ENCODE assay signal across 8 cellular contexts in genomic region chr20:18496740-18497592, GRCh38. TPM values are rescaled to one million over a fixed set of nuclear protein-coding genes. Genes with fewer than 3 reads are reported as not detected.
DNase-seq lines count a peak whose midpoint lies in the region; ATAC-seq and TF ChIP-seq lines count a peak whose summit lies in the region.

TSS of gene RBBP9 (minus strand) at chr20:18497225. CDS start at chr20:18497167, 58 bp downstream.

- H3K36me3 Mint-ChIP-seq in activated T-cell treated with anti-CD3 and anti-CD28 coated beads, Interleukin-2, amount 50 U/mL, for 4 hours (ENCODE audit: insufficient read depth): peaks cover 10% of the 10 kb centered on the region

- WGBS in esophagus squamous epithelium, 2 donors: 5% methylated on average over 12 to 14 of the region's 31 CpGs

- peaks cover 5 to 18% (median 10%) of the 10 kb centered on the region in 3 donors for H3K4me1 ChIP-seq in esophagus squamous epithelium

- H3K4me1 Mint-ChIP-seq in activated T-cell treated with anti-CD3 and anti-CD28 coated beads, Interleukin-2, amount 50 U/mL, for 4 hours (ENCODE audit: low read depth): peaks cover 13% of the 10 kb centered on the region

- no peaks in the 10 kb centered on the region for H3K9me3 Mint-ChIP-seq in activated T-cell treated with anti-CD3 and anti-CD28 coated beads, Interleukin-2, amount 50 U/mL, for 4 hours

- intact Hi-C loops in esophagus squamous epithelium (cut with DNase I): no loop called here

- H3K27ac ChIP-seq in esophagus squamous epithelium: peak within 1 kb of the TSS; percentile 76 to 90 (median 79)

- peak in 1 of 4 donors; percentile 43 for TF ChIP-seq POLR2A in esophagus squamous epithelium (IDR thresholded peaks at IDR 0.05)

- no peaks in the 10 kb centered on the region for H3K27me3 ChIP-seq in esophagus squamous epithelium

- peak within 1 kb of the TSS; percentile 59 to 94 (median 79) for H3K4me3 ChIP-seq in esophagus squamous epithelium

- H3K27me3 Mint-ChIP-seq in activated T-cell treated with anti-CD3 and anti-CD28 coated beads, Interleukin-2, amount 50 U/mL, for 4 hours (ENCODE audit: low read depth): no peaks in the 10 kb centered on the region

- peaks cover 0 to 20% (median 0%) of the 10 kb centered on the region in 3 donors for H3K36me3 ChIP-seq in esophagus squamous epithelium

- DNase-seq in DMS153 treated with DMSO at 0.1 percent for 48 hours (lab: John Stamatoyannopoulos, UW; ENCODE audit: unreplicated experiment) (peak; percentile 63), HuH-7.5 (ENCODE audit: low spot score) (peak; percentile 88), esophagus squamous epithelium (lab: John Stamatoyannopoulos, UW) (peak; percentile 17), myocyte (ENCODE audit: low read depth) (peak; percentile 89)
- DNase-seq in activated T-cell treated with anti-CD3 and anti-CD28 coated beads, Interleukin-2, amount 50 U/mL, for 4 hours: peak; percentile 65
- peak; percentile 34 to 63 for DNase-seq in stimulated activated CD8-positive, alpha-beta memory T cell treated with anti-CD3 and anti-CD28 coated beads, Interleukin-7, amount 100 ng/mL, for 4 hours (ENCODE audit: low read depth in 2 of 2)

- no peak for TF ChIP-seq CTCF in esophagus squamous epithelium (IDR thresholded peaks at IDR 0.05)

- peak; percentile 98 for ATAC-seq in GM21528 (IDR thresholded peaks at IDR 0.05; ENCODE audit: low FRiP score, unreplicated experiment)
- peak; percentile 100 for ATAC-seq in activated T-cell treated with anti-CD3 and anti-CD28 coated beads, Interleukin-2, amount 50 U/mL, for 4 hours

- no peaks in the 10 kb centered on the region for H3K9me3 ChIP-seq in esophagus squamous epithelium

- peak within 1 kb of the TSS; percentile 92 for H3K4me3 Mint-ChIP-seq in activated T-cell treated with anti-CD3 and anti-CD28 coated beads, Interleukin-2, amount 50 U/mL, for 4 hours

TF ChIP-seq in PFSK-1, 5 proteins besides CTCF, POLR2A, EP300 and RAD21:
- no peak for TF ChIP-seq FOXP2 (optimal IDR thresholded peaks at IDR 0.05; ENCODE audit: borderline replicate concordance, extremely low read depth, extremely low read length, insufficient read depth)
- peak; percentile 91 for TF ChIP-seq POLR2AphosphoS5 (IDR thresholded peaks at IDR 0.05; ENCODE audit: low read depth, low read length)
- peak; percentile 63; the same call in 1 of the 2 replicates for TF ChIP-seq TAF1 (IDR thresholded peaks at IDR 0.05; ENCODE audit: borderline replicate concordance, insufficient read depth, low read length)
- TF ChIP-seq SIN3A (IDR thresholded peaks at IDR 0.05; ENCODE audit: borderline replicate concordance, insufficient read depth, low read length): 0 out of 2 replicates have a peak, but pooled peaks have one; percentile 66
- TF ChIP-seq, protein P1, sequence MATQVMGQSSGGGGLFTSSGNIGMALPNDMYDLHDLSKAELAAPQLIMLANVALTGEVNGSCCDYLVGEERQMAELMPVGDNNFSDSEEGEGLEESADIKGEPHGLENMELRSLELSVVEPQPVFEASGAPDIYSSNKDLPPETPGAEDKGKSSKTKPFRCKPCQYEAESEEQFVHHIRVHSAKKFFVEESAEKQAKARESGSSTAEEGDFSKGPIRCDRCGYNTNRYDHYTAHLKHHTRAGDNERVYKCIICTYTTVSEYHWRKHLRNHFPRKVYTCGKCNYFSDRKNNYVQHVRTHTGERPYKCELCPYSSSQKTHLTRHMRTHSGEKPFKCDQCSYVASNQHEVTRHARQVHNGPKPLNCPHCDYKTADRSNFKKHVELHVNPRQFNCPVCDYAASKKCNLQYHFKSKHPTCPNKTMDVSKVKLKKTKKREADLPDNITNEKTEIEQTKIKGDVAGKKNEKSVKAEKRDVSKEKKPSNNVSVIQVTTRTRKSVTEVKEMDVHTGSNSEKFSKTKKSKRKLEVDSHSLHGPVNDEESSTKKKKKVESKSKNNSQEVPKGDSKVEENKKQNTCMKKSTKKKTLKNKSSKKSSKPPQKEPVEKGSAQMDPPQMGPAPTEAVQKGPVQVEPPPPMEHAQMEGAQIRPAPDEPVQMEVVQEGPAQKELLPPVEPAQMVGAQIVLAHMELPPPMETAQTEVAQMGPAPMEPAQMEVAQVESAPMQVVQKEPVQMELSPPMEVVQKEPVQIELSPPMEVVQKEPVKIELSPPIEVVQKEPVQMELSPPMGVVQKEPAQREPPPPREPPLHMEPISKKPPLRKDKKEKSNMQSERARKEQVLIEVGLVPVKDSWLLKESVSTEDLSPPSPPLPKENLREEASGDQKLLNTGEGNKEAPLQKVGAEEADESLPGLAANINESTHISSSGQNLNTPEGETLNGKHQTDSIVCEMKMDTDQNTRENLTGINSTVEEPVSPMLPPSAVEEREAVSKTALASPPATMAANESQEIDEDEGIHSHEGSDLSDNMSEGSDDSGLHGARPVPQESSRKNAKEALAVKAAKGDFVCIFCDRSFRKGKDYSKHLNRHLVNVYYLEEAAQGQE (IDR thresholded peaks at IDR 0.05; ENCODE audit: insufficient read depth in 1 of 2, low read depth in 2 of 2, low read length in 2 of 2): 0 out of 4 replicates have a peak, but pooled peaks of 1 of the 2 experiments have one; percentile 12
TF ChIP-seq in PFSK-1: peak in this region for 4.

RNA-seq across cellular contexts. Expression of gene RBBP9, which starts in this region (rescaled TPM):
- 5.9 TPM for polyA plus RNA-seq in PFSK-1 (2012; ENCODE audit: insufficient read length, low read depth)
- 10 to 100 TPM; 11.1 to 15.1 (median 12.3) TPM for total RNA-seq in activated T-cell treated with anti-CD3 and anti-CD28 coated beads, Interleukin-2, amount 50 U/mL, for 4 hours
- total RNA-seq in esophagus squamous epithelium (10 to 100 TPM in 3 of 4 donors, 1 to 10 TPM in 1; 6.6 to 27.7 (median 11.4) TPM), myocyte (9.0 and 23.0 TPM in 2 replicates)
- 9.9 TPM for polyA plus RNA-seq in myocyte (2012)

Comparison
In these comparisons a context has a peak if more than half of its experiments do, and no peak if none do; other contexts are left out.
1. Peak in every context shown above with its lines: DNase-seq, ATAC-seq, H3K4me3 ChIP-seq and H3K27ac ChIP-seq.
2. DNase-seq: peak in every context shown above with its lines; median percentile 89 in myocyte; 88 in HuH-7.5; 65 in activated T-cell treated with anti-CD3 and anti-CD28 coated beads, Interleukin-2, amount 50 U/mL, for 4 hours; 63 in DMS153 treated with DMSO at 0.1 percent for 48 hours; 48 in stimulated activated CD8-positive, alpha-beta memory T cell treated with anti-CD3 and anti-CD28 coated beads, Interleukin-7, amount 100 ng/mL, for 4 hours; 17 in esophagus squamous epithelium.